Comparison of ENCODE assay signal across 26 cellular contexts in the genomic region with DNA sequence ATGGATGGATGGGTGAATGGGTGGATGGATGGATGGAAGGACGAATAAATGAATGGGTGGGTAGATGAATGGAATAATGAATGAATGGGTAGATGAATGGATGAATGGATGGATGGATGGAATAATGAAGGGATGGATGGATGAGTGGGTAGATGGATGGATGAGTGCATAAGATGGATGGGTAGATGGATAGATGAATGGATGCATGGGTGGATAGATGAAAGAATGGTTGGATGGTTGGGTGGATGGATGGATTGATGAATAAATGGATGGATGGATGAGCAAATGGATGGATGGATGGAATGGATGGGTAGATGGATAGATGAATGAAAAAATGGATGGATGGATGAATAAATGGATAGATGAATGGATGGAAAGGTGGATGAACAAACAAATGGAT.
DNase-seq lines count a peak whose midpoint lies in the region; ATAC-seq, FAIRE-seq and TF ChIP-seq lines count a peak whose summit lies in the region.
"Had no signal": no experiment of that assay in that cellular context is flagged by ENCODE, and none has a peak within 500 bp of the region (broad histone marks: within the 10 kb centered on the region; RNA-seq: fewer than 3 reads in every experiment).

No MANE protein-coding gene starts in this region.

- no peaks in the 10 kb centered on the region for H3K79me2 ChIP-seq in K562 (ENCODE audit: control insufficient read depth, insufficient read depth, low read length)

- BruUV-seq in K562 (replicated peaks; lab: Mats Ljungman, UMichigan), result no TSS peak

- no peak for TF ChIP-seq EP300 in K562 (IDR thresholded peaks at IDR 0.05; ENCODE audit: low read length)

- DNase-seq in HEK293T (ENCODE audit: extremely low spot score) (no peak), K562 (ENCODE audit: extremely low read depth in 1 of 4, low spot score in 3 of 4) (no peak), urothelium cell line (ENCODE audit: low spot score) (no peak), cerebellar cortex (ENCODE audit: low spot score) (no peak), GM19240 (ENCODE audit: insufficient read length, low spot score) (no peak)
- DNase-seq in stimulated activated CD4-positive, alpha-beta T cell treated with anti-CD3 and anti-CD28 coated beads, Interleukin-1b, Interleukin-23, amount 100 ng/mL, for 48 hours, result no peak
- DNase-seq: 8988T; ACHN; C1 segment of cervical spinal cord; CD4-positive, alpha-beta memory T cell; CD4-positive, CD25-positive, alpha-beta regulatory T cell; CD8-positive, alpha-beta memory T cell; COR-L47; DMS 273 treated with DMSO at 0.1 percent for 48 hours; DMS153; DMS53; DMS79; DND-41; EL; GDM1 had no signal

- TF ChIP-seq CTCF in K562 (IDR thresholded peaks at IDR 0.05 in 2 of 3, conservative IDR thresholded peaks at IDR 0.05 in 1 of 3; ENCODE audit: insufficient read depth in 2 of 3, low read depth in 1 of 3, low read length in 3 of 3), result no peak

- 100% methylated on average over 1 of the region's 1 CpG for WGBS in K562 (ENCODE audit: insufficient coverage, low coverage, missing lambda C conversion rate)

- no peak overlapping the region for H3K4me3 ChIP-seq in K562
- H3K4me3 ChIP-seq: BLaER1, GM12878 had no signal

- H3K9me1 ChIP-seq in K562 (ENCODE audit: control insufficient read depth, insufficient read depth, low read length), result peaks cover 3% of the 10 kb centered on the region

- no peaks in the 10 kb centered on the region for H3K27me3 ChIP-seq in K562 (ENCODE audit: control insufficient read depth in 2 of 2, insufficient read depth in 2 of 2, low read length in 2 of 2)
- H3K27me3 ChIP-seq: BE2C, BLaER1 had no signal

- H3K36me3 ChIP-seq in K562 (ENCODE audit: control insufficient read depth, insufficient read depth, low read length), result peaks cover 14% of the 10 kb centered on the region; the same call in 2 of the 3 replicates
- H3K36me3 ChIP-seq: BE2C had no signal

- intact Hi-C loops in K562 (cut with micrococcal nuclease), result loop anchor here (10.0 kb wide), 1 partner anchor 87 kb away; a partner anchor contains a TSS

- no peak for ATAC-seq in K562
- ATAC-seq: GM12878 had no signal

- TF ChIP-seq POLR2A in K562 (conservative IDR thresholded peaks at IDR 0.05), result no peak

- CTCF ChIA-PET in HEK293T (lab: Yijun Ruan, JAX) (no interaction called here), K562 (lab: Yijun Ruan, JAX; ENCODE audit: low intra/inter-chr PET ratio) (no interaction called here)

- no peaks in the 10 kb centered on the region for H3K9me3 ChIP-seq in K562 (replicated peaks; ENCODE audit: control insufficient read depth, insufficient read depth, low read depth, low read length)
- H3K9me3 ChIP-seq: BE2C had no signal

- POLR2A ChIA-PET in HEK293T (lab: Yijun Ruan, JAX) (no interaction called here), K562 (lab: Yijun Ruan, JAX) (no interaction called here)

- no peak overlapping the region for H2AFZ ChIP-seq in K562 (ENCODE audit: low read depth, low read length)

- no peak overlapping the region for H3K4me2 ChIP-seq in K562 (ENCODE audit: insufficient read depth, low read length)
- H3K4me2 ChIP-seq: BLaER1 had no signal

- no peak for FAIRE-seq in K562 (lab: Jason Lieb, UNC)
- FAIRE-seq in urothelium cell line (lab: Jason Lieb, UNC), result peak; percentile 77
- FAIRE-seq: A204.1, GM12878, GM12892, GM18507 had no signal

- in situ Hi-C loops in K562 (cut with MboI), result no loop called here

- no peaks in the 10 kb centered on the region for H4K20me1 ChIP-seq in K562 (replicated peaks; ENCODE audit: control insufficient read depth, insufficient read depth, low read length)
- H4K20me1 ChIP-seq: BLaER1 had no signal

- H3K27ac ChIP-seq in K562 (ENCODE audit: extremely low read depth, low read depth, low read length), result no peak overlapping the region
- H3K27ac ChIP-seq: BLaER1 had no signal

- no peak for TF ChIP-seq RAD21 in K562 (CRISPR knock-in tag; conservative IDR thresholded peaks at IDR 0.05 in 1 of 2, IDR thresholded peaks at IDR 0.05 in 1 of 2)

- H3K9ac ChIP-seq in K562 (ENCODE audit: insufficient read depth in 1 of 2, low read depth in 2 of 2, low read length in 2 of 2), result no peak overlapping the region
- H3K9ac ChIP-seq: BLaER1 had no signal

- H3K4me1 ChIP-seq in K562 (replicated peaks in 1 of 2; ENCODE audit: control insufficient read depth in 2 of 2, insufficient read depth in 2 of 2, low read length in 2 of 2), result peaks cover 0 to 14% of the 10 kb centered on the region in 2 experiments; a peak in 1 of 5 replicates
- H3K4me1 ChIP-seq: BE2C had no signal

TF ChIP-seq in HEK293T, 16 proteins besides CTCF, POLR2A, EP300 and RAD21:
- TF ChIP-seq TARDBP (IDR thresholded peaks at IDR 0.05) (peak; percentile 41), SUZ12 (IDR thresholded peaks at IDR 0.05) (no peak)
TF ChIP-seq in HEK293T: peak in this region for 1.

TF ChIP-seq in K562, 482 proteins besides CTCF, POLR2A, EP300 and RAD21 (continues in another document):
- TF ChIP-seq, protein P1, sequence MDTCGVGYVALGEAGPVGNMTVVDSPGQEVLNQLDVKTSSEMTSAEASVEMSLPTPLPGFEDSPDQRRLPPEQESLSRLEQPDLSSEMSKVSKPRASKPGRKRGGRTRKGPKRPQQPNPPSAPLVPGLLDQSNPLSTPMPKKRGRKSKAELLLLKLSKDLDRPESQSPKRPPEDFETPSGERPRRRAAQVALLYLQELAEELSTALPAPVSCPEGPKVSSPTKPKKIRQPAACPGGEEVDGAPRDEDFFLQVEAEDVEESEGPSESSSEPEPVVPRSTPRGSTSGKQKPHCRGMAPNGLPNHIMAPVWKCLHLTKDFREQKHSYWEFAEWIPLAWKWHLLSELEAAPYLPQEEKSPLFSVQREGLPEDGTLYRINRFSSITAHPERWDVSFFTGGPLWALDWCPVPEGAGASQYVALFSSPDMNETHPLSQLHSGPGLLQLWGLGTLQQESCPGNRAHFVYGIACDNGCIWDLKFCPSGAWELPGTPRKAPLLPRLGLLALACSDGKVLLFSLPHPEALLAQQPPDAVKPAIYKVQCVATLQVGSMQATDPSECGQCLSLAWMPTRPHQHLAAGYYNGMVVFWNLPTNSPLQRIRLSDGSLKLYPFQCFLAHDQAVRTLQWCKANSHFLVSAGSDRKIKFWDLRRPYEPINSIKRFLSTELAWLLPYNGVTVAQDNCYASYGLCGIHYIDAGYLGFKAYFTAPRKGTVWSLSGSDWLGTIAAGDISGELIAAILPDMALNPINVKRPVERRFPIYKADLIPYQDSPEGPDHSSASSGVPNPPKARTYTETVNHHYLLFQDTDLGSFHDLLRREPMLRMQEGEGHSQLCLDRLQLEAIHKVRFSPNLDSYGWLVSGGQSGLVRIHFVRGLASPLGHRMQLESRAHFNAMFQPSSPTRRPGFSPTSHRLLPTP (IDR thresholded peaks at IDR 0.05; ENCODE audit: borderline replicate concordance, extremely low read depth, insufficient read length), result no peak
- no peak for TF ChIP-seq ZNF764 (CRISPR knock-in tag; IDR thresholded peaks at IDR 0.05; ENCODE audit: low read depth)
- TF ChIP-seq, protein P2, sequence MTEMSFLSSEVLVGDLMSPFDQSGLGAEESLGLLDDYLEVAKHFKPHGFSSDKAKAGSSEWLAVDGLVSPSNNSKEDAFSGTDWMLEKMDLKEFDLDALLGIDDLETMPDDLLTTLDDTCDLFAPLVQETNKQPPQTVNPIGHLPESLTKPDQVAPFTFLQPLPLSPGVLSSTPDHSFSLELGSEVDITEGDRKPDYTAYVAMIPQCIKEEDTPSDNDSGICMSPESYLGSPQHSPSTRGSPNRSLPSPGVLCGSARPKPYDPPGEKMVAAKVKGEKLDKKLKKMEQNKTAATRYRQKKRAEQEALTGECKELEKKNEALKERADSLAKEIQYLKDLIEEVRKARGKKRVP (CRISPR knock-in tag; IDR thresholded peaks at IDR 0.05), result no peak
- no peak for TF ChIP-seq MCM2 (IDR thresholded peaks at IDR 0.05; ENCODE audit: low read depth)
- no peak for TF ChIP-seq FOXK2 (conservative IDR thresholded peaks at IDR 0.05 in 1 of 2, IDR thresholded peaks at IDR 0.05 in 1 of 2; ENCODE audit: low read depth in 2 of 2)
- TF ChIP-seq MYC (IDR thresholded peaks at IDR 0.05; ENCODE audit: low read depth, low read length), result no peak
- no peak for TF ChIP-seq MYC (CRISPR knock-in tag; IDR thresholded peaks at IDR 0.05; ENCODE audit: borderline replicate concordance, low read depth)
- TF ChIP-seq PHB2 (IDR thresholded peaks at IDR 0.05; ENCODE audit: low read depth), result no peak
- no peak for TF ChIP-seq ZZZ3 (IDR thresholded peaks at IDR 0.05)
- no peak for TF ChIP-seq TARDBP (IDR thresholded peaks at IDR 0.05)
- TF ChIP-seq, protein P3, sequence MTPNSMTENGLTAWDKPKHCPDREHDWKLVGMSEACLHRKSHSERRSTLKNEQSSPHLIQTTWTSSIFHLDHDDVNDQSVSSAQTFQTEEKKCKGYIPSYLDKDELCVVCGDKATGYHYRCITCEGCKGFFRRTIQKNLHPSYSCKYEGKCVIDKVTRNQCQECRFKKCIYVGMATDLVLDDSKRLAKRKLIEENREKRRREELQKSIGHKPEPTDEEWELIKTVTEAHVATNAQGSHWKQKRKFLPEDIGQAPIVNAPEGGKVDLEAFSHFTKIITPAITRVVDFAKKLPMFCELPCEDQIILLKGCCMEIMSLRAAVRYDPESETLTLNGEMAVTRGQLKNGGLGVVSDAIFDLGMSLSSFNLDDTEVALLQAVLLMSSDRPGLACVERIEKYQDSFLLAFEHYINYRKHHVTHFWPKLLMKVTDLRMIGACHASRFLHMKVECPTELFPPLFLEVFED (CRISPR knock-in tag; conservative IDR thresholded peaks at IDR 0.05), result 0 out of 2 replicates have a peak, but pooled peaks have one; percentile 74
- no peak for TF ChIP-seq TGIF2 (CRISPR knock-in tag; IDR thresholded peaks at IDR 0.05)
- no peak for TF ChIP-seq ZNF586 (CRISPR knock-in tag; conservative IDR thresholded peaks at IDR 0.05)
- TF ChIP-seq IFI16 (CRISPR knock-in tag; IDR thresholded peaks at IDR 0.05), result no peak
- TF ChIP-seq TRIM24 (IDR thresholded peaks at IDR 0.05), result no peak
- TF ChIP-seq, protein P4, sequence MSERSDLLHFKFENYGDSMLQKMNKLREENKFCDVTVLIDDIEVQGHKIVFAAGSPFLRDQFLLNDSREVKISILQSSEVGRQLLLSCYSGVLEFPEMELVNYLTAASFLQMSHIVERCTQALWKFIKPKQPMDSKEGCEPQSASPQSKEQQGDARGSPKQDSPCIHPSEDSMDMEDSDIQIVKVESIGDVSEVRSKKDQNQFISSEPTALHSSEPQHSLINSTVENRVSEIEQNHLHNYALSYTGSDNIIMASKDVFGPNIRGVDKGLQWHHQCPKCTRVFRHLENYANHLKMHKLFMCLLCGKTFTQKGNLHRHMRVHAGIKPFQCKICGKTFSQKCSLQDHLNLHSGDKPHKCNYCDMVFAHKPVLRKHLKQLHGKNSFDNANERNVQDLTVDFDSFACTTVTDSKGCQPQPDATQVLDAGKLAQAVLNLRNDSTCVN (CRISPR knock-in tag; IDR thresholded peaks at IDR 0.05), result 0 out of 2 replicates have a peak, but pooled peaks have one; percentile 44
